20 cellular contexts compared by ENCODE assay signal in the genomic region with DNA sequence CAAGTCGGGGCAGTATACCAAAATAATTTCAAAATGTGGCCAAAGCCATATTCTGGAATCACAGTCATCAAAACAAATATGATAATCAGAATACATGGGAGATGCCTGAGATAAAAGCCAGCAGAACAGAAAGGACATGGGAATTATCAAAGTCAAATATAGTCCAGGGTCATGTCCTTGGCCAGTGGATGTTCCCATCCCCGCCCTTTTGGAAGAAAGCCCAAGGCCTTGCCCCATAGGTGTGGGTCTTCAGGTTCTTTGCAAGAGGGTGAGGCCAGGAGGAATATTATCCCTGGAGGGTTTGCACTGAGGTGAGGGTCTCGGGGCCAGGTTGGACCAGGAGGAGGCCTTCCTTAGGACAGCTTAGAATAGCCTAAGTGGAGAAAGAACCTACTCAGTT. TPM values are rescaled to one million over a fixed set of nuclear protein-coding genes. Genes with fewer than 3 reads are reported as not detected.
A peak's percentile ranks its signal among the peaks of the same experiment; 100 is the strongest.
DNase-seq lines count a peak whose midpoint lies in the region; ATAC-seq and TF ChIP-seq lines count a peak whose summit lies in the region.
"Had no signal": no experiment of that assay in that cellular context is flagged by ENCODE, and none has a peak within 500 bp of the region (broad histone marks: within the 10 kb centered on the region; RNA-seq: fewer than 3 reads in every experiment).

No MANE protein-coding gene starts in this region.

- H3K9ac ChIP-seq in mucosa of rectum (ENCODE audit: low read depth in 1 of 2, low read length in 2 of 2): peak overlapping the region in 1 of 2 donors; percentile 3

- intact Hi-C loops in ascending aorta (cut with DNase I): loop anchor here (2.0 kb wide), 1 partner anchor 216 kb away; a partner anchor contains a TSS
- intact Hi-C loops in testis (cut with DNase I; ENCODE audit: low total_unique reads): no loop called here

- H3K9me3 ChIP-seq in ascending aorta: no peaks in the 10 kb centered on the region
- no peaks in the 10 kb centered on the region for H3K9me3 ChIP-seq in mucosa of rectum (ENCODE audit: control insufficient read depth in 2 of 2, low read length in 2 of 2)
- no peaks in the 10 kb centered on the region for H3K9me3 ChIP-seq in testis
- H3K9me3 ChIP-seq: spleen had no signal

- H3K27ac Mint-ChIP-seq in glutamatergic neuron (ENCODE audit: unreplicated experiment) (peak overlapping the region; percentile 91), HFFc6 (no peak overlapping the region)
- H3K27ac Mint-ChIP-seq: activated CD4-positive, alpha-beta memory T cell treated with anti-CD3 and anti-CD28 coated beads, Interleukin-2, amount 10 ng/mL, durations not matched to agents 7 days and 5 days; activated naive CD8-positive, alpha-beta T cell treated with anti-CD3 and anti-CD28 coated beads for 36 hours; B cell; CD8-positive, alpha-beta T cell; H9; T-helper 17 cell had no signal

- H3K27me3 Mint-ChIP-seq in glutamatergic neuron (ENCODE audit: unreplicated experiment) (peaks cover 6% of the 10 kb centered on the region), HFFc6 (ENCODE audit: insufficient read depth) (peaks cover 14% of the 10 kb centered on the region)

- H3K27me3 ChIP-seq in ascending aorta: no peaks in the 10 kb centered on the region
- peaks cover 0 to 5% of the 10 kb centered on the region in 2 donors for H3K27me3 ChIP-seq in mucosa of rectum (ENCODE audit: control insufficient read depth in 2 of 2, insufficient read depth in 2 of 2, low read length in 2 of 2)
- H3K27me3 ChIP-seq in testis: no peaks in the 10 kb centered on the region

- H3K27ac ChIP-seq in ascending aorta (peak overlapping the region; percentile 74 to 80), mucosa of rectum (ENCODE audit: low read depth in 2 of 2, low read length in 2 of 2) (peak overlapping the region; percentile 17 to 64), testis (peak overlapping the region; percentile 36 to 75)

- DNase-seq in ascending aorta (ENCODE audit: low spot score in 2 of 2): no peak
- DNase-seq in glutamatergic neuron: no peak
- DNase-seq in testis: no peak
- no peak for DNase-seq in HFFc6
- DNase-seq: activated CD4-positive, alpha-beta memory T cell treated with anti-CD3 and anti-CD28 coated beads, Interleukin-2, amount 10 ng/mL, durations not matched to agents 7 days and 5 days; activated CD4-positive, alpha-beta T cell treated with anti-CD3 and anti-CD28 coated beads for 1 hour; activated effector memory CD4-positive, alpha-beta T cell treated with Interleukin-2 at 50 U/mL for 16 hours; activated naive CD8-positive, alpha-beta T cell treated with anti-CD3 and anti-CD28 coated beads for 36 hours; CD8-positive, alpha-beta T cell; central memory CD4-positive, alpha-beta T cell; H9; mammary epithelial cell; spleen; T-helper 17 cell had no signal

- H3K4me3 Mint-ChIP-seq in glutamatergic neuron (ENCODE audit: unreplicated experiment) (peak overlapping the region; percentile 78), HFFc6 (no peak overlapping the region)
- H3K4me3 Mint-ChIP-seq: activated CD4-positive, alpha-beta memory T cell treated with anti-CD3 and anti-CD28 coated beads, Interleukin-2, amount 10 ng/mL, durations not matched to agents 7 days and 5 days; activated naive CD8-positive, alpha-beta T cell treated with anti-CD3 and anti-CD28 coated beads for 36 hours; B cell; CD8-positive, alpha-beta T cell; H9; T-helper 17 cell had no signal

- peaks cover 13% of the 10 kb centered on the region for H3K9me3 Mint-ChIP-seq in glutamatergic neuron (ENCODE audit: unreplicated experiment)
- no peaks in the 10 kb centered on the region for H3K9me3 Mint-ChIP-seq in HFFc6
- H3K9me3 Mint-ChIP-seq: activated CD4-positive, alpha-beta memory T cell treated with anti-CD3 and anti-CD28 coated beads, Interleukin-2, amount 10 ng/mL, durations not matched to agents 7 days and 5 days; activated naive CD8-positive, alpha-beta T cell treated with anti-CD3 and anti-CD28 coated beads for 36 hours; CD8-positive, alpha-beta T cell; H9 had no signal

- H3K4me1 ChIP-seq in ascending aorta (peaks cover 9 to 40% of the 10 kb centered on the region in 2 donors), mucosa of rectum (ENCODE audit: control insufficient read depth in 2 of 2, insufficient read depth in 2 of 2, low read length in 2 of 2) (peaks cover 3 to 32% of the 10 kb centered on the region in 2 donors), testis (peaks cover 50% of the 10 kb centered on the region)

- 41 to 53% methylated on average over 3 of the region's 3 CpGs for WGBS in testis, 2 donors

- ATAC-seq in HG03432 (IDR thresholded peaks at IDR 0.05; ENCODE audit: unreplicated experiment) (no peak), GM18502 (IDR thresholded peaks at IDR 0.05; ENCODE audit: poor library complexity, unreplicated experiment) (no peak), HG03439 (IDR thresholded peaks at IDR 0.05; ENCODE audit: unreplicated experiment) (no peak)
- ATAC-seq: CD8-positive, alpha-beta T cell; SK-N-SH treated with all-trans-retinoic acid at 6 μM for 48 hours; T-helper 17 cell had no signal

- no peaks in the 10 kb centered on the region for H3K36me3 Mint-ChIP-seq in glutamatergic neuron (ENCODE audit: unreplicated experiment)
- no peaks in the 10 kb centered on the region for H3K36me3 Mint-ChIP-seq in HFFc6 (ENCODE audit: low read depth)
- H3K36me3 Mint-ChIP-seq: activated naive CD8-positive, alpha-beta T cell treated with anti-CD3 and anti-CD28 coated beads for 36 hours; CD8-positive, alpha-beta T cell had no signal

- H3K4me1 Mint-ChIP-seq in glutamatergic neuron (ENCODE audit: low read depth, unreplicated experiment): peaks cover 63% of the 10 kb centered on the region
- H3K4me1 Mint-ChIP-seq in HFFc6 (ENCODE audit: low read depth): peaks cover 32% of the 10 kb centered on the region
- H3K4me1 Mint-ChIP-seq: activated CD4-positive, alpha-beta memory T cell treated with anti-CD3 and anti-CD28 coated beads, Interleukin-2, amount 10 ng/mL, durations not matched to agents 7 days and 5 days; activated naive CD8-positive, alpha-beta T cell treated with anti-CD3 and anti-CD28 coated beads for 36 hours; B cell; T-helper 17 cell had no signal

- TF ChIP-seq CTCF in ascending aorta (IDR thresholded peaks at IDR 0.05) (no peak), glutamatergic neuron (IDR thresholded peaks at IDR 0.05; ENCODE audit: partially characterized antibody, unreplicated experiment) (no peak), testis (IDR thresholded peaks at IDR 0.05) (no peak), HFFc6 (IDR thresholded peaks at IDR 0.05) (no peak)

- no peak for TF ChIP-seq POLR2A in testis (IDR thresholded peaks at IDR 0.05)

- H3K4me3 ChIP-seq in ascending aorta (no peak overlapping the region), mucosa of rectum (ENCODE audit: low read length in 2 of 2) (no peak overlapping the region), testis (no peak overlapping the region)
- H3K4me3 ChIP-seq: spleen had no signal

- H3K36me3 ChIP-seq in ascending aorta: no peaks in the 10 kb centered on the region
- no peaks in the 10 kb centered on the region for H3K36me3 ChIP-seq in mucosa of rectum (ENCODE audit: control insufficient read depth in 2 of 2, insufficient read depth in 2 of 2, low read length in 2 of 2)
- H3K36me3 ChIP-seq in testis (ENCODE audit: low read depth, missing control alignments): no peaks in the 10 kb centered on the region
- H3K36me3 ChIP-seq: spleen had no signal

RNA-seq across cellular contexts. Expression of a gene that starts 53.6 kb away (rescaled TPM):
- 0.53 TPM for total RNA-seq in ascending aorta
- total RNA-seq in glutamatergic neuron (ENCODE audit: unreplicated experiment): 17.4 TPM
- 1 to 10 TPM; 3.9 to 4.0 TPM for total RNA-seq in testis
- 1.5 TPM for polyA plus RNA-seq in testis (ENCODE audit: insufficient read depth, low read depth, low replicate concordance)
- total RNA-seq in HFFc6 (2021; fragmentation: NEBNext Ultra II Directional; extraction: Animal tissue kit (Norgen Biotek cat#: 25700)): 1 to 10 TPM; 1.2 to 3.6 (median 2.0) TPM
